ENCODE assay signal across 20 cellular contexts in the genomic region with DNA sequence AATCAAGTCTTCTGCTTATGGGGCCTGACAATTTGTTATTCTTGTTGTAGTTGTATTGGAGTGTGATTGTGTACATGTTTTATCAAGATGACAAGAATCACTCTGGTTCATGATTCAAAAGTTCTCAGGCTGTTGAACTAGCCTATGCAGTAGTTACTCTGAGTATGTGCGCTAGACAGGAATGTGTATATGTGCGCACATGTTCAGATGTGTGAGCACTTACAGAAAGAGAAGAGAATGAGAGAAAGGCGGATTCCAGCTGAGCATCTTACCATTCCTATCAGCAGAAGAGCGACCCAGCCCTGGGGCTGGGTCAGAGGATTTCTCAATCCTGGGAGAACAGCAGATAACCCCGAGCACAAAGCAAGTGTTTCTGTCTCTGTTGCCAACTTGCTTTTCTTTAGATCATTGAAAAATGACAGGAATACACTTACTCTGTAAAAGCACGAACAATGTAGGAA.
DNase-seq lines count a peak whose midpoint lies in the region; ATAC-seq and TF ChIP-seq lines count a peak whose summit lies in the region.
"Had no signal": no experiment of that assay in that cellular context is flagged by ENCODE, and none has a peak within 500 bp of the region (broad histone marks: within the 10 kb centered on the region; RNA-seq: fewer than 3 reads in every experiment).

No MANE protein-coding gene starts in this region.

- H3K4me1 Mint-ChIP-seq in activated CD4-positive, alpha-beta T cell treated with anti-CD3 and anti-CD28 coated beads, Interleukin-2, amount 10 ng/mL, durations not matched to agents 24 days and 14 days = peaks cover 9% of the 10 kb centered on the region

- 69 to 81% (median 70%) methylated on average over 6 of the region's 6 CpGs for WGBS in heart left ventricle, 4 donors
- WGBS in psoas muscle, 3 donors = 76 to 87% (median 78%) methylated on average over 6 of the region's 6 CpGs

- H3K27me3 Mint-ChIP-seq in activated CD4-positive, alpha-beta T cell treated with anti-CD3 and anti-CD28 coated beads, Interleukin-2, amount 10 ng/mL, durations not matched to agents 24 days and 14 days = peaks cover 2% of the 10 kb centered on the region
- H3K27me3 Mint-ChIP-seq: natural killer cell treated with Interleukin-12 subunit alpha and Interleukin-12 subunit beta and Interleukin-15 and Interleukin-18, amount 100 ng/mL, for 72 hours had no signal

- intact Hi-C loops in activated CD4-positive, alpha-beta T cell treated with anti-CD3 and anti-CD28 coated beads, Interleukin-2, amount 10 ng/mL, durations not matched to agents 24 days and 14 days (cut with micrococcal nuclease) = no loop called here
- intact Hi-C loops in heart left ventricle (cut with DNase I) = loop anchor here in 8 of 10 donors (2.0 to 10.0 kb wide), 9 partner anchors 53 to 967 kb away; a partner anchor contains a TSS
- intact Hi-C loops in psoas muscle (cut with DNase I) = loop anchor here (5.0 to 10.0 kb wide), 3 partner anchors 407 to 962 kb away; a partner anchor contains a TSS
- intact Hi-C loops in uterus (cut with DNase I; ENCODE audit: low total_unique reads) = no loop called here

- H3K4me3 Mint-ChIP-seq in activated CD4-positive, alpha-beta T cell treated with anti-CD3 and anti-CD28 coated beads, Interleukin-2, amount 10 ng/mL, durations not matched to agents 24 days and 14 days = no peak overlapping the region
- H3K4me3 Mint-ChIP-seq: activated CD4-positive, alpha-beta T cell treated with anti-CD3 and anti-CD28 coated beads, Interleukin-2, amount 10 ng/mL, durations not matched to agents 7 days and 5 days; natural killer cell treated with Interleukin-12 subunit alpha and Interleukin-12 subunit beta and Interleukin-15 and Interleukin-18, amount 100 ng/mL, for 72 hours had no signal

- H3K9me3 Mint-ChIP-seq in activated CD4-positive, alpha-beta T cell treated with anti-CD3 and anti-CD28 coated beads, Interleukin-2, amount 10 ng/mL, durations not matched to agents 24 days and 14 days = peaks cover 4% of the 10 kb centered on the region
- H3K9me3 Mint-ChIP-seq: activated CD4-positive, alpha-beta T cell treated with anti-CD3 and anti-CD28 coated beads, Interleukin-2, amount 10 ng/mL, durations not matched to agents 7 days and 5 days; natural killer cell treated with Interleukin-12 subunit alpha and Interleukin-12 subunit beta and Interleukin-15 and Interleukin-18, amount 100 ng/mL, for 72 hours had no signal

- no peak overlapping the region for H3K27ac Mint-ChIP-seq in activated CD4-positive, alpha-beta T cell treated with anti-CD3 and anti-CD28 coated beads, Interleukin-2, amount 10 ng/mL, durations not matched to agents 24 days and 14 days
- H3K27ac Mint-ChIP-seq: activated CD4-positive, alpha-beta T cell treated with anti-CD3 and anti-CD28 coated beads, Interleukin-2, amount 10 ng/mL, durations not matched to agents 7 days and 5 days; natural killer cell treated with Interleukin-12 subunit alpha and Interleukin-12 subunit beta and Interleukin-15 and Interleukin-18, amount 100 ng/mL, for 72 hours had no signal

- TF ChIP-seq CTCF in heart left ventricle (IDR thresholded peaks at IDR 0.05) (no peak), psoas muscle (IDR thresholded peaks at IDR 0.05) (no peak), uterus (IDR thresholded peaks at IDR 0.05) (no peak)

- H3K36me3 Mint-ChIP-seq in activated CD4-positive, alpha-beta T cell treated with anti-CD3 and anti-CD28 coated beads, Interleukin-2, amount 10 ng/mL, durations not matched to agents 24 days and 14 days (ENCODE audit: low read depth) = no peaks in the 10 kb centered on the region
- H3K36me3 Mint-ChIP-seq: natural killer cell treated with Interleukin-12 subunit alpha and Interleukin-12 subunit beta and Interleukin-15 and Interleukin-18, amount 100 ng/mL, for 72 hours had no signal

- no peaks in the 10 kb centered on the region for H3K27me3 ChIP-seq in heart left ventricle
- no peaks in the 10 kb centered on the region for H3K27me3 ChIP-seq in psoas muscle (ENCODE audit: insufficient read depth in 3 of 3, low read length in 2 of 3)
- no peaks in the 10 kb centered on the region for H3K27me3 ChIP-seq in uterus
- H3K27me3 ChIP-seq: testis had no signal

- H3K36me3 ChIP-seq in heart left ventricle (no peaks in the 10 kb centered on the region), psoas muscle (ENCODE audit: insufficient read depth in 1 of 2, low read depth in 1 of 2) (no peaks in the 10 kb centered on the region), uterus (no peaks in the 10 kb centered on the region)

- ATAC-seq in heart left ventricle = peak in 1 of 4 donors; percentile 36
- no peak for ATAC-seq in psoas muscle
- no peak for ATAC-seq in HG02870 (IDR thresholded peaks at IDR 0.05; ENCODE audit: unreplicated experiment)
- ATAC-seq in HG03354 (IDR thresholded peaks at IDR 0.05; ENCODE audit: poor library complexity, severe bottlenecking, unreplicated experiment) = no peak
- ATAC-seq: natural killer cell treated with Interleukin-12 subunit alpha and Interleukin-12 subunit beta and Interleukin-15 and Interleukin-18, amount 100 ng/mL, for 72 hours had no signal

- H3K27ac ChIP-seq in heart left ventricle (peak overlapping the region in 11 of 12 donors; percentile 17 to 67 (median 43)), psoas muscle (peak overlapping the region; percentile 78), uterus (peak overlapping the region; percentile 78 to 88)
- H3K27ac ChIP-seq: 22Rv1, C4-2B, PC-9, testis had no signal

- no peaks in the 10 kb centered on the region for H3K9me3 ChIP-seq in heart left ventricle
- no peaks in the 10 kb centered on the region for H3K9me3 ChIP-seq in psoas muscle
- H3K9me3 ChIP-seq in uterus = no peaks in the 10 kb centered on the region
- H3K9me3 ChIP-seq: testis had no signal

- peaks cover 0 to 63% (median 38%) of the 10 kb centered on the region in 12 donors for H3K4me1 ChIP-seq in heart left ventricle
- H3K4me1 ChIP-seq in psoas muscle = peaks cover 71% of the 10 kb centered on the region
- peaks cover 0 to 31% of the 10 kb centered on the region in 2 donors for H3K4me1 ChIP-seq in uterus

- DNase-seq in activated CD4-positive, alpha-beta T cell treated with anti-CD3 and anti-CD28 coated beads, Interleukin-2, amount 10 ng/mL, durations not matched to agents 24 days and 14 days = peak; percentile 32
- DNase-seq in activated CD4-positive, alpha-beta T cell treated with anti-CD3 and anti-CD28 coated beads, Interleukin-2, amount 50 U/mL, for 48 hours = no peak
- DNase-seq in heart left ventricle (no peak), psoas muscle (no peak), uterus (peak in 1 of 2 donors; percentile 35)
- DNase-seq in stimulated activated CD4-positive, alpha-beta T cell treated with anti-CD3 and anti-CD28 coated beads, Interleukin-15, amount 100 ng/mL, for 24 hours = no peak
- DNase-seq: activated CD4-positive, alpha-beta T cell treated with anti-CD3 and anti-CD28 coated beads, Interleukin-2, amount 10 ng/mL, durations not matched to agents 7 days and 5 days; activated naive CD4-positive, alpha-beta T cell treated with anti-CD3 and anti-CD28 coated beads, Interleukin-2, amount 50 U/mL, for 16 hours; DND-41; effector memory CD4-positive, alpha-beta T cell; NCI-H748 treated with DMSO at 0.1 percent for 48 hours; PC-9; stimulated activated CD4-positive, alpha-beta T cell treated with anti-CD3 and anti-CD28 coated beads, Interleukin-4, amount 100 ng/mL, for 24 hours; stimulated activated CD8-positive, alpha-beta memory T cell treated with anti-CD3 and anti-CD28 coated beads, Interleukin-4, amount 100 ng/mL, for 48 hours; testis had no signal

- TF ChIP-seq POLR2A in heart left ventricle (IDR thresholded peaks at IDR 0.05) = no peak
- no peak for TF ChIP-seq POLR2A in uterus (IDR thresholded peaks at IDR 0.05)

- H3K4me3 ChIP-seq in heart left ventricle = no peak overlapping the region
- H3K4me3 ChIP-seq in psoas muscle = no peak overlapping the region
- H3K4me3 ChIP-seq in uterus = no peak overlapping the region
- H3K4me3 ChIP-seq: PC-9, testis had no signal

Comparison
In these comparisons a context has a peak if more than half of its experiments do, and no peak if none do; other contexts are left out.
1. intact Hi-C loops: an anchor here in heart left ventricle (2.0 to 10.0 kb wide) and psoas muscle (5.0 to 10.0 kb wide); none called in activated CD4-positive, alpha-beta T cell treated with anti-CD3 and anti-CD28 coated beads, Interleukin-2, amount 10 ng/mL, durations not matched to agents 24 days and 14 days and uterus.